28 cellular contexts compared by ENCODE assay signal in the genomic region with DNA sequence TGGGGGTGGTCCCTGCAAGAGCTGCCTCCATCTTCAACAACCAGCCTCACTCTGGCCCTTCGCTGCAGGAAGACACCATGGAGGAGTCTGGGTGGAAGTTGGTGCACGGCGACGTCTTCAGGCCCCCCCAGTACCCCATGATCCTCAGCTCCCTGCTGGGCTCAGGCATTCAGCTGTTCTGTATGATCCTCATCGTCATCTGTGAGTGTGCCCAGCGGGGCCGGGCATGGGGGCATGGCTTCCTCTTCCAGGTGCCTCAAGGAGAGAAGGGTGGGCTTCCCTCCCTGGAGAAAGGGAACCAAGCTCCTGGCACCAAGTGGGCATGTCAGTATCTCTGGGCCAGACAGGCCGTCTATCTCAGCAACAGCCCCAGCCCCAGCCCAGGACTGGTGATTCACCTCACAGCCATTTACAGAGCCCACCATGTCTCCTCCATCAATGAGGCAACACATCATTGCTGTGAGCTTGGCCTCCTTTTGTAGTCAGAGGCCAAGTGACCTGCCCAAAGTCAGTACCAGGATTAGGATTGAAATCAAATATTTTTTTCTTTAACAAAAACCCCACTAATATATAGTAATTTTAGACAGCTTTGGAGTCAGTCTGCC.
"Had no signal": no experiment of that assay in that cellular context is flagged by ENCODE, and none has a peak within 500 bp of the region (broad histone marks: within the 10 kb centered on the region; RNA-seq: fewer than 3 reads in every experiment).

No MANE protein-coding gene starts in this region.

- DNase-seq: activated CD4-positive, alpha-beta T cell treated with anti-CD3 and anti-CD28 coated beads for 1 hour; activated CD4-positive, alpha-beta T cell treated with anti-CD3 and anti-CD28 coated beads, Interleukin-2, amount 50 U/mL, for 1 hour; activated CD8-positive, alpha-beta T cell treated with anti-CD3 and anti-CD28 coated beads, Interleukin-2, amount 10 ng/mL, durations not matched to agents 7 days and 5 days; activated gamma-delta T cell treated with Interleukin-2 at 50 U/mL for 16 hours; body of pancreas; dermis blood vessel endothelial cell; effector CD8-positive, alpha-beta T cell; erythroblast; foreskin keratinocyte; kidney glomerular epithelial cell; left lung; midbrain; natural killer cell; psoas muscle; stimulated activated CD4-positive, alpha-beta T cell treated with anti-CD3 and anti-CD28 coated beads, Interleukin-2, amount 100 ng/mL, for 24 hours; T-cell; testis had no signal

- H3K36me3 ChIP-seq: ovary had no signal

- H3K4me1 Mint-ChIP-seq: stimulated activated memory B cell treated with anti-CD40 and anti-IgM and Interleukin-4, amounts not matched to agents 10 μg/mL and 1 μg/mL and 100 μg/mL, for 72 hours; T-cell had no signal

- H3K4me3 Mint-ChIP-seq: activated CD8-positive, alpha-beta T cell treated with anti-CD3 and anti-CD28 coated beads, Interleukin-2, amount 10 ng/mL, durations not matched to agents 7 days and 5 days; natural killer cell; stimulated activated memory B cell treated with anti-CD40 and anti-IgM and Interleukin-4, amounts not matched to agents 10 μg/mL and 1 μg/mL and 100 μg/mL, for 72 hours; T-cell; T-helper 2 cell treated with Interferon-gamma antibody and Interleukin-4, amounts not matched to agents 5 μg/mL and 100 μg/mL, for 36 hours; type B pancreatic cell had no signal

- H3K4me3 ChIP-seq: adrenal gland, body of pancreas, cardiac muscle cell, left lung, lung, ovary, psoas muscle, right atrium auricular region, testis had no signal

- H3K9me3 ChIP-seq: adrenal gland, body of pancreas, left lung, neutrophil, ovary, psoas muscle, right atrium auricular region, testis had no signal

- H3K27ac Mint-ChIP-seq: activated CD8-positive, alpha-beta T cell treated with anti-CD3 and anti-CD28 coated beads, Interleukin-2, amount 10 ng/mL, durations not matched to agents 7 days and 5 days; natural killer cell; stimulated activated memory B cell treated with anti-CD40 and anti-IgM and Interleukin-4, amounts not matched to agents 10 μg/mL and 1 μg/mL and 100 μg/mL, for 72 hours; T-cell; T-helper 2 cell treated with Interferon-gamma antibody and Interleukin-4, amounts not matched to agents 5 μg/mL and 100 μg/mL, for 36 hours; type B pancreatic cell had no signal

- H3K9me3 Mint-ChIP-seq: activated naive CD4-positive, alpha-beta T cell treated with anti-CD3 and anti-CD28 coated beads, Interleukin-2, amount 50 U/mL, for 72 hours; natural killer cell; stimulated activated memory B cell treated with anti-CD40 and anti-IgM and Interleukin-4, amounts not matched to agents 10 μg/mL and 1 μg/mL and 100 μg/mL, for 72 hours; T-cell; T-helper 2 cell treated with Interferon-gamma antibody and Interleukin-4, amounts not matched to agents 5 μg/mL and 100 μg/mL, for 36 hours; type B pancreatic cell had no signal

- H3K27me3 Mint-ChIP-seq: stimulated activated memory B cell treated with anti-CD40 and anti-IgM and Interleukin-4, amounts not matched to agents 10 μg/mL and 1 μg/mL and 100 μg/mL, for 72 hours; T-cell; type B pancreatic cell had no signal

- H3K27ac ChIP-seq: adrenal gland, body of pancreas, cardiac muscle cell, foreskin keratinocyte, left lung, neutrophil, ovary, psoas muscle, right atrium auricular region, testis had no signal

- H3K27me3 ChIP-seq: adrenal gland, body of pancreas, cardiac muscle cell, foreskin keratinocyte, left lung, neutrophil, ovary, right atrium auricular region, testis had no signal

- H3K4me1 ChIP-seq: foreskin keratinocyte had no signal

- H3K36me3 Mint-ChIP-seq: activated naive CD4-positive, alpha-beta T cell treated with anti-CD3 and anti-CD28 coated beads, Interleukin-2, amount 50 U/mL, for 72 hours had no signal

- ATAC-seq: activated CD8-positive, alpha-beta T cell treated with anti-CD3 and anti-CD28 coated beads, Interleukin-2, amount 10 ng/mL, durations not matched to agents 7 days and 5 days; activated naive CD4-positive, alpha-beta T cell treated with anti-CD3 and anti-CD28 coated beads, Interleukin-2, amount 50 U/mL, for 72 hours; body of pancreas; foreskin keratinocyte; left lung; natural killer cell; psoas muscle; SK-N-SH treated with all-trans-retinoic acid at 6 μM for 48 hours; stimulated activated memory B cell treated with anti-CD40 and anti-IgM and Interleukin-4, amounts not matched to agents 10 μg/mL and 1 μg/mL and 100 μg/mL, for 72 hours; T-cell had no signal
